ENCODE assay signal across 23 cellular contexts in genomic region chr4:174190832-174191500, GRCh38.
"Had no signal": no experiment of that assay in that cellular context is flagged by ENCODE, and none has a peak within 500 bp of the region (broad histone marks: within the 10 kb centered on the region; RNA-seq: fewer than 3 reads in every experiment).

No MANE protein-coding gene starts in this region.

- H3K9me3 ChIP-seq: MG63, Peyer's patch, SJSA1 had no signal

- H3K4me1 ChIP-seq: Peyer's patch, SJSA1 had no signal

- DNase-seq: Karpas-422; KG1; MG63; NCI-H1092 treated with DMSO at 0.1 percent for 48 hours; NCI-H1436; NCI-H187; NCI-H2029; NCI-H2081 treated with DMSO at 0.1 percent for 48 hours; NCI-H2171; NCI-H226; NCI-H446; NCI-H510A; NCI-H524 treated with DMSO at 0.1 percent for 48 hours; NCI-H69; NCI-H774; NK-92 treated with Interleukin-12 subunit alpha and Interleukin-12 subunit beta, amount 100 ng/mL, for 24 hours; PC-9; Peyer's patch; Right ventricle myocardium superior; RPMI8226; SIG-M5 had no signal

- H3K4me2 ChIP-seq: PC-9 had no signal

- H2AFZ ChIP-seq: PC-9 had no signal

- H3K36me3 ChIP-seq: MG63, Peyer's patch, SJSA1 had no signal

- H3K27ac ChIP-seq: PC-9, Peyer's patch, SJSA1, SK-N-MC had no signal

- H3K27me3 ChIP-seq: MG63, Peyer's patch had no signal

- H3K4me3 ChIP-seq: MG63, PC-9, Peyer's patch, SJSA1, SK-N-MC had no signal
